In the genomic region with DNA sequence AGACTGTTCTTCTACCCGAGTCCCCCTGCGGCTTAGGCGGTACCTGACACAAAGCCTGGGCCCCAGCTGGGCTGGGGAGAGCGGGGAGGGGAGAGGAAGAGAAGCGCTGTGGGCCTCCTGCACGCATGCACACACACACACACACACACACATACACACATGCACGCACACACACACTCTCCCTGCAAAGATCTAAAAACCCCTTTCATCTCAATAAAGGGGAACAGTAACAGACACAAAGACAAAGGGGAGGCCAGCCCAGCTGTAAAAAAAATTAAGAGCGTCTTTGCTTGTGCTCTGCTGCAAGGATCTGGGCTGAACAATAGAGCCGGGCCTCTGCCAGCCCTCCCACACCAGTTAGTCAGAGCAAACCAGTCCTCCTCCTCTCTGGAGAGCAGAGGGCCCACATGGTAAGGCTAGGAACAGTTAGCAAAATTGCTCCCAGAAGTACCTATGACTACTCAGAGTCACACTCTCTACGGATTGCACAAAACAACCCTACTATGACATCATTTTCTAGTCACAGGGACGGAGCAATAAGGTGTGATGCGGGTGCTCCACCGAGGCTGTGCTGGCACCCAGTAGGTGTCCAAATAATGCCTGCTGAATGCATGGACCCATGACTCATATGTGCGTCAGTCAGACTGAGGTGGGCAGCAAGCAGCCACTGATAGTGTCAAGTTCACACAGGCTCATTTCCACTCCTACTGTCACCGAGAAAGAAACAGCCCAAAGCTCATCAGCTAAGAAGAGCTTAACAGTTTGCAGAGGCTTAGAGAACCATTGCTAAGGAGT, we compare ENCODE assay signal across 8 cellular contexts. TPM values are rescaled to one million over a fixed set of nuclear protein-coding genes. Genes with fewer than 3 reads are reported as not detected.
A peak's percentile ranks its signal among the peaks of the same experiment; 100 is the strongest.
DNase-seq lines count a peak whose midpoint lies in the region; ATAC-seq and TF ChIP-seq lines count a peak whose summit lies in the region.

No MANE protein-coding gene starts in this region.

- peak in 1 of 2 donors; percentile 54 for TF ChIP-seq POLR2A in heart left ventricle (IDR thresholded peaks at IDR 0.05)
- TF ChIP-seq POLR2A in vagina (IDR thresholded peaks at IDR 0.05) = no peak

- ATAC-seq in GM18868 (IDR thresholded peaks at IDR 0.05; ENCODE audit: unreplicated experiment) (peak; percentile 64), HG03159 (IDR thresholded peaks at IDR 0.05; ENCODE audit: unreplicated experiment) (peak; percentile 55), heart left ventricle (peak; percentile 10 to 64 (median 50)), psoas muscle (peak; percentile 57 to 80 (median 78))

- intact Hi-C loops in heart left ventricle (cut with DNase I) (no loop called here), psoas muscle (cut with DNase I) (no loop called here), vagina (cut with DNase I) (no loop called here)

- peak overlapping the region; percentile 74 for H3K4me3 Mint-ChIP-seq in activated naive CD4-positive, alpha-beta T cell treated with anti-CD3 and anti-CD28 coated beads, Interleukin-2, amount 10 ng/mL, durations not matched to agents 7 days and 5 days

- CTCF ChIA-PET in activated naive CD4-positive, alpha-beta T cell treated with anti-CD3 and anti-CD28 coated beads, Interleukin-2, amount 10 ng/mL, durations not matched to agents 7 days and 5 days (lab: Charles Lee) = interaction anchor here (0.8 to 3.1 kb wide), 7 partner anchors 9 to 37 kb away, joined by 3 to 15 read pairs (median 3); partner anchors contain the start of genes CFAP58 and ITPRIP

- H3K9me3 Mint-ChIP-seq in activated naive CD4-positive, alpha-beta T cell treated with anti-CD3 and anti-CD28 coated beads, Interleukin-2, amount 10 ng/mL, durations not matched to agents 7 days and 5 days = no peaks in the 10 kb centered on the region

- WGBS in heart left ventricle, 4 donors = 8 to 17% (median 12%) methylated on average over 8 to 15 of the region's 15 CpGs
- WGBS in psoas muscle, 3 donors = 54 to 56% (median 55%) methylated on average over 14 to 15 of the region's 15 CpGs

- peaks cover 0 to 12% (median 0%) of the 10 kb centered on the region in 9 donors for H3K36me3 ChIP-seq in heart left ventricle
- no peaks in the 10 kb centered on the region for H3K36me3 ChIP-seq in psoas muscle (ENCODE audit: insufficient read depth in 1 of 2, low read depth in 1 of 2)
- peaks cover 0 to 2% of the 10 kb centered on the region in 2 donors for H3K36me3 ChIP-seq in vagina

- DNase-seq in SK-MEL-5 (ENCODE audit: low read depth, low spot score) = peak; percentile 59
- DNase-seq in activated naive CD4-positive, alpha-beta T cell treated with anti-CD3 and anti-CD28 coated beads, Interleukin-2, amount 10 ng/mL, durations not matched to agents 7 days and 5 days = peak; percentile 85
- DNase-seq in heart left ventricle = peak in 4 of 5 donors; percentile 66 to 90 (median 74)
- DNase-seq in psoas muscle = peak; percentile 79 to 81
- no peak for DNase-seq in vagina (ENCODE audit: extremely low spot score in 2 of 2)
- DNase-seq in NCI-H2029 (lab: John Stamatoyannopoulos, UW) = no peak

- peaks cover 56% of the 10 kb centered on the region for H3K36me3 Mint-ChIP-seq in activated naive CD4-positive, alpha-beta T cell treated with anti-CD3 and anti-CD28 coated beads, Interleukin-2, amount 10 ng/mL, durations not matched to agents 7 days and 5 days

- in situ Hi-C loops in SK-MEL-5 (cut with HindIII; ENCODE audit: low pct_unique_long_range_greater_than_20kb, low sequenced_read_pairs) = no loop called here

- peaks cover 56 to 100% (median 100%) of the 10 kb centered on the region in 12 donors for H3K4me1 ChIP-seq in heart left ventricle
- peaks cover 79% of the 10 kb centered on the region for H3K4me1 ChIP-seq in psoas muscle
- H3K4me1 ChIP-seq in vagina = peaks cover 100% of the 10 kb centered on the region

- H3K9me3 ChIP-seq in heart left ventricle (no peaks in the 10 kb centered on the region), psoas muscle (no peaks in the 10 kb centered on the region), vagina (no peaks in the 10 kb centered on the region)

- H3K4me3 ChIP-seq in heart left ventricle = peak overlapping the region in 10 of 12 donors; percentile 21 to 50 (median 35)
- peak overlapping the region; percentile 27 for H3K4me3 ChIP-seq in psoas muscle
- peak overlapping the region; percentile 29 to 38 for H3K4me3 ChIP-seq in vagina

- TF ChIP-seq CTCF in heart left ventricle (IDR thresholded peaks at IDR 0.05) (no peak), psoas muscle (IDR thresholded peaks at IDR 0.05) (no peak), vagina (IDR thresholded peaks at IDR 0.05) (no peak)

- H3K27ac ChIP-seq in heart left ventricle (peak overlapping the region; percentile 89 to 100 (median 99)), psoas muscle (peak overlapping the region; percentile 83), vagina (peak overlapping the region; percentile 96)

- H3K27me3 Mint-ChIP-seq in activated naive CD4-positive, alpha-beta T cell treated with anti-CD3 and anti-CD28 coated beads, Interleukin-2, amount 10 ng/mL, durations not matched to agents 7 days and 5 days = no peaks in the 10 kb centered on the region

- H3K27ac Mint-ChIP-seq in activated naive CD4-positive, alpha-beta T cell treated with anti-CD3 and anti-CD28 coated beads, Interleukin-2, amount 10 ng/mL, durations not matched to agents 7 days and 5 days = peak overlapping the region; percentile 95

- H3K27me3 ChIP-seq in heart left ventricle (no peaks in the 10 kb centered on the region), psoas muscle (ENCODE audit: insufficient read depth in 3 of 3, low read length in 2 of 3) (no peaks in the 10 kb centered on the region), vagina (no peaks in the 10 kb centered on the region)

- H3K4me1 Mint-ChIP-seq in activated naive CD4-positive, alpha-beta T cell treated with anti-CD3 and anti-CD28 coated beads, Interleukin-2, amount 10 ng/mL, durations not matched to agents 7 days and 5 days = peaks cover 99% of the 10 kb centered on the region

RNA-seq across cellular contexts. Expression of gene ITPRIP, which starts 9.2 kb away (rescaled TPM):
- 10.3 and 12.7 TPM in 2 replicates for total RNA-seq in SK-MEL-5 (2014; rRNA removed; shearing (Covaris generic))
- 86.6 and 109 TPM in 2 replicates for polyA plus RNA-seq in SK-MEL-5 (2015; cell fraction: cytosol; rRNA removed)
- 38.0 and 41.5 TPM in 2 replicates for polyA plus RNA-seq in SK-MEL-5 (2015; cell fraction: nucleus; rRNA removed)
- 10 to 100 TPM; 18.4 to 90.2 (median 27.7) TPM for total RNA-seq in heart left ventricle
- 10 to 100 TPM; 19.3 to 70.0 TPM for polyA plus RNA-seq in heart left ventricle
- total RNA-seq in psoas muscle = 10 to 100 TPM in 1 of 4 donors, 1 to 10 TPM in 3; 7.2 to 25.6 (median 8.6) TPM
- polyA plus RNA-seq in psoas muscle = 100 to 1,000 TPM in 1 of 3 donors, 10 to 100 TPM in 1, 1 to 10 TPM in 1; 6.2 to 118 (median 12.3) TPM
- 85.7 TPM for total RNA-seq in vagina

RNA-seq across cellular contexts. Expression of gene CFAP58, which starts 24.5 kb away (rescaled TPM):
- total RNA-seq in SK-MEL-5 (2014; rRNA removed; shearing (Covaris generic)) = 0.21 and 0.35 TPM in 2 replicates
- polyA plus RNA-seq in SK-MEL-5 (2015; cell fraction: cytosol; rRNA removed) = 0.19 and 0.79 TPM in 2 replicates
- polyA plus RNA-seq in SK-MEL-5 (2015; cell fraction: nucleus; rRNA removed) = 1.6 and 2.1 TPM in 2 replicates
- total RNA-seq in heart left ventricle (1 to 10 TPM; 1.2 to 4.9 (median 3.2) TPM), psoas muscle (under 1 TPM; 0.21 to 0.74 (median 0.56) TPM), vagina (0.49 TPM)
- polyA plus RNA-seq in heart left ventricle (1 to 10 TPM in 1 of 2 donors, under 1 TPM in 1; 0.62 to 2.2 TPM), psoas muscle (1 to 10 TPM in 1 of 3 donors, under 1 TPM in 2; 0.04 to 1.4 (median 0.07) TPM)

Comparison
In these comparisons a context has a peak if more than half of its experiments do, and no peak if none do; other contexts are left out.
1. DNase-seq: peak in SK-MEL-5 (single experiment), activated naive CD4-positive, alpha-beta T cell treated with anti-CD3 and anti-CD28 coated beads, Interleukin-2, amount 10 ng/mL, durations not matched to agents 7 days and 5 days (single experiment), heart left ventricle (4 of 5) and psoas muscle (2 of 2); none in vagina (0 of 2) and NCI-H2029 (single experiment).
2. Peak in every context shown above with its lines, with median percentiles within 50 percentile points of each other: ATAC-seq, H3K27ac ChIP-seq and H3K4me3 ChIP-seq.